In genomic region chr6:75244063-75244575, GRCh38 we compare ENCODE assay signal across 8 cellular contexts.
A peak's percentile ranks its signal among the peaks of the same experiment; 100 is the strongest.
DNase-seq lines count a peak whose midpoint lies in the region; TF ChIP-seq lines count a peak whose summit lies in the region.

No MANE protein-coding gene starts in this region.

- H3K4me1 ChIP-seq in ES-I3 (ENCODE audit: insufficient read depth, low read length) (no peaks in the 10 kb centered on the region), neuron (ENCODE audit: insufficient read depth, low read length) (peaks cover 12% of the 10 kb centered on the region)

- CTCF ChIA-PET in RWPE1 (lab: Yijun Ruan, JAX): no interaction called here

- peak overlapping the region; percentile 98 for H3K9ac ChIP-seq in ES-I3 (ENCODE audit: low read depth, low read length)

- peak overlapping the region; percentile 97 for H2AFZ ChIP-seq in neuron (ENCODE audit: low read depth, low read length)

- peak overlapping the region; percentile 98 for H3K4me3 ChIP-seq in neuron (ENCODE audit: low read length)

- no peak for TF ChIP-seq CTCF in RWPE1 (conservative IDR thresholded peaks at IDR 0.05; ENCODE audit: low read depth)

- no peaks in the 10 kb centered on the region for H3K27me3 ChIP-seq in neuron (ENCODE audit: insufficient read depth, low read length)

- POLR2A ChIA-PET in RWPE1 (lab: Yijun Ruan, JAX; ENCODE audit: low non-redundant PET): no interaction called here

- no peaks in the 10 kb centered on the region for H3K9me3 ChIP-seq in ES-I3 (ENCODE audit: control insufficient read depth, insufficient read depth, low read length)
- no peaks in the 10 kb centered on the region for H3K9me3 ChIP-seq in neuron (ENCODE audit: low read length)

- H3K27ac ChIP-seq in RWPE1 (peak overlapping the region; percentile 89), epithelial cell of prostate (peak overlapping the region; percentile 85)

- peak; percentile 9 for DNase-seq in HCEC 1CT
- DNase-seq in RWPE1 (ENCODE audit: low spot score): no peak
- no peak for DNase-seq in epithelial cell of prostate (ENCODE audit: low read depth, low spot score)
- no peak for DNase-seq in DMS153 (lab: John Stamatoyannopoulos, UW)
- DNase-seq in iPS-NIHi7 (ENCODE audit: extremely low spot score): no peak
- no peak for DNase-seq in activated gamma-delta T cell treated with Interleukin-2 at 50 U/mL for 16 hours

- no peaks in the 10 kb centered on the region for H3K36me3 ChIP-seq in ES-I3 (ENCODE audit: insufficient read depth, low read length)
- peaks cover 19% of the 10 kb centered on the region for H3K36me3 ChIP-seq in neuron (ENCODE audit: insufficient read depth, low read length)
